ENCODE assay signal across 36 cellular contexts in genomic region chr13:57935965-57936364, GRCh38.
DNase-seq lines count a peak whose midpoint lies in the region; ATAC-seq, FAIRE-seq and TF ChIP-seq lines count a peak whose summit lies in the region.
"Had no signal": no experiment of that assay in that cellular context is flagged by ENCODE, and none has a peak within 500 bp of the region (broad histone marks: within the 10 kb centered on the region; RNA-seq: fewer than 3 reads in every experiment).

No MANE protein-coding gene starts in this region.

- H3K9me3 ChIP-seq in HepG2 (ENCODE audit: low read length) (peaks cover 87% of the 10 kb centered on the region), right lobe of liver (no peaks in the 10 kb centered on the region), A549 (no peaks in the 10 kb centered on the region), IMR-90 (ENCODE audit: control insufficient read depth, insufficient read depth, low read length) (no peaks in the 10 kb centered on the region), K562 (replicated peaks; ENCODE audit: control insufficient read depth, insufficient read depth, low read depth, low read length) (no peaks in the 10 kb centered on the region)
- H3K9me3 ChIP-seq: BE2C; BLaER1; BLaER1 treated with 17β-estradiol and CSF1 and Interleukin-3, amounts not matched to agents 10 nM and 100 nM; Caco-2 had no signal

- H3K79me2 ChIP-seq in HepG2 (ENCODE audit: insufficient read depth, low read length) (no peaks in the 10 kb centered on the region), K562 (ENCODE audit: control insufficient read depth, insufficient read depth, low read length) (no peaks in the 10 kb centered on the region)

- no peak overlapping the region for H3K4ac ChIP-seq in IMR-90 (ENCODE audit: low read depth, low read length)

- H3K23ac ChIP-seq in IMR-90 (ENCODE audit: low read depth, low read length) = no peak overlapping the region

- H4K8ac ChIP-seq in IMR-90 (ENCODE audit: low read depth in 2 of 2, low read length in 2 of 2) = no peak overlapping the region

- H2BK15ac ChIP-seq in IMR-90 (ENCODE audit: low read depth, low read length) = no peak overlapping the region

- H3K9ac ChIP-seq in HepG2 (ENCODE audit: insufficient read depth, low read depth, low read length) (no peak overlapping the region), IMR-90 (ENCODE audit: low read depth, low read length) (no peak overlapping the region), K562 (ENCODE audit: insufficient read depth in 1 of 2, low read depth in 2 of 2, low read length in 2 of 2) (no peak overlapping the region)
- H3K9ac ChIP-seq: BLaER1; BLaER1 treated with 17β-estradiol and CSF1 and Interleukin-3, amounts not matched to agents 10 nM and 100 nM had no signal

- H2BK5ac ChIP-seq in IMR-90 (ENCODE audit: low read depth, low read length, poor library complexity, severe bottlenecking) = no peak overlapping the region

- no peaks in the 10 kb centered on the region for H4K20me1 ChIP-seq in HepG2 (ENCODE audit: insufficient read depth, low read length)
- H4K20me1 ChIP-seq in IMR-90 (ENCODE audit: insufficient read depth, low read length) = no peaks in the 10 kb centered on the region
- H4K20me1 ChIP-seq in K562 (replicated peaks; ENCODE audit: control insufficient read depth, insufficient read depth, low read length) = no peaks in the 10 kb centered on the region
- H4K20me1 ChIP-seq: BLaER1; BLaER1 treated with 17β-estradiol and CSF1 and Interleukin-3, amounts not matched to agents 10 nM and 100 nM had no signal

- dilution Hi-C loops in IMR-90 (cut with HindIII; ENCODE audit: low sequenced_read_pairs, unreplicated experiment) = no loop called here

- no peak overlapping the region for H3K18ac ChIP-seq in IMR-90 (ENCODE audit: low read depth, low read length)

- H3K4me1 ChIP-seq in HepG2 (ENCODE audit: insufficient read depth, low read length) (no peaks in the 10 kb centered on the region), right lobe of liver (no peaks in the 10 kb centered on the region), A549 (no peaks in the 10 kb centered on the region), IMR-90 (ENCODE audit: control insufficient read depth, insufficient read depth, low read length) (no peaks in the 10 kb centered on the region), K562 (replicated peaks in 1 of 2; ENCODE audit: control insufficient read depth in 2 of 2, insufficient read depth in 2 of 2, low read length in 2 of 2) (no peaks in the 10 kb centered on the region)
- H3K4me1 ChIP-seq: BE2C; BLaER1; BLaER1 treated with 17β-estradiol and CSF1 and Interleukin-3, amounts not matched to agents 10 nM and 100 nM had no signal

- H3K4me2 ChIP-seq in HepG2 (ENCODE audit: low read depth, low read length) (no peak overlapping the region), A549 (no peak overlapping the region), IMR-90 (ENCODE audit: low read depth, low read length) (no peak overlapping the region), K562 (ENCODE audit: insufficient read depth, low read length) (no peak overlapping the region)
- H3K4me2 ChIP-seq: BLaER1; BLaER1 treated with 17β-estradiol and CSF1 and Interleukin-3, amounts not matched to agents 10 nM and 100 nM had no signal

- no peak overlapping the region for H2AFZ ChIP-seq in HepG2 (ENCODE audit: low read length)
- H2AFZ ChIP-seq in IMR-90 (replicated peaks; ENCODE audit: low read length, poor library complexity) = no peak overlapping the region
- H2AFZ ChIP-seq in K562 (ENCODE audit: low read depth, low read length) = no peak overlapping the region

- H3K9me1 ChIP-seq in IMR-90 (ENCODE audit: insufficient read depth, low read length) (no peaks in the 10 kb centered on the region), K562 (ENCODE audit: control insufficient read depth, insufficient read depth, low read length) (no peaks in the 10 kb centered on the region)

- TF ChIP-seq CTCF in HepG2 (CRISPR knock-in tag; IDR thresholded peaks at IDR 0.05) (no peak), right lobe of liver (IDR thresholded peaks at IDR 0.05) (no peak), A549 (IDR thresholded peaks at IDR 0.05) (no peak), IMR-90 (conservative IDR thresholded peaks at IDR 0.05; ENCODE audit: low read depth, low read length) (no peak), K562 (IDR thresholded peaks at IDR 0.05 in 2 of 3, conservative IDR thresholded peaks at IDR 0.05 in 1 of 3; ENCODE audit: insufficient read depth in 2 of 3, low read depth in 1 of 3, low read length in 3 of 3) (no peak), osteocyte (IDR thresholded peaks at IDR 0.05) (no peak)

- intact Hi-C loops in HepG2 (cut with micrococcal nuclease; ENCODE audit: unreplicated experiment) (no loop called here), right lobe of liver (cut with DNase I) (no loop called here), IMR-90 (cut with micrococcal nuclease) (no loop called here), K562 (cut with micrococcal nuclease) (no loop called here)
- intact Hi-C loops in activated T-helper 1 cell treated with anti-CD3 and anti-CD28 coated beads, Interleukin-12 subunit alpha, Interleukin-12 subunit beta, Interleukin-2, Interleukin-4 antibody, amounts not matched to agents 30 ng/mL and 10 ng/mL and 1 ng/mL, durations not matched to agents 14 hours and 24 hours and 36 hours (cut with micrococcal nuclease) = no loop called here

- FAIRE-seq in HepG2 (lab: Jason Lieb, UNC) (no peak), A549 (lab: Jason Lieb, UNC) (no peak), K562 (lab: Jason Lieb, UNC) (no peak)
- FAIRE-seq: A204.1, D721Med had no signal

- no peak overlapping the region for H3K27ac Mint-ChIP-seq in activated T-helper 1 cell treated with anti-CD3 and anti-CD28 coated beads, Interleukin-12 subunit alpha, Interleukin-12 subunit beta, Interleukin-2, Interleukin-4 antibody, amounts not matched to agents 30 ng/mL and 10 ng/mL and 1 ng/mL, durations not matched to agents 14 hours and 24 hours and 36 hours
- H3K27ac Mint-ChIP-seq in osteocyte (ENCODE audit: unreplicated experiment) = no peak overlapping the region
- H3K27ac Mint-ChIP-seq: B cell; CD14-positive monocyte; CD4-positive, alpha-beta memory T cell; CD4-positive, alpha-beta T cell; CD4-positive, CD25-positive, alpha-beta regulatory T cell; CD8-positive, alpha-beta memory T cell; CD8-positive, alpha-beta T cell had no signal

- H4K91ac ChIP-seq in IMR-90 (ENCODE audit: insufficient read depth, low read depth, low read length) = no peak overlapping the region

- H3K14ac ChIP-seq in IMR-90 (replicated peaks; ENCODE audit: low read depth, low read length) = no peak overlapping the region

- TF ChIP-seq RAD21 in HepG2 (CRISPR knock-in tag; IDR thresholded peaks at IDR 0.05) (no peak), A549 (conservative IDR thresholded peaks at IDR 0.05 in 1 of 2, IDR thresholded peaks at IDR 0.05 in 1 of 2) (no peak), IMR-90 (IDR thresholded peaks at IDR 0.05; ENCODE audit: low read length) (no peak), K562 (CRISPR knock-in tag; conservative IDR thresholded peaks at IDR 0.05 in 1 of 2, IDR thresholded peaks at IDR 0.05 in 1 of 2) (no peak)

- H3K4me3 ChIP-seq in HepG2 (replicated peaks in 1 of 3; ENCODE audit: insufficient read depth in 1 of 3, low read depth in 2 of 3, low read length in 3 of 3) (no peak overlapping the region), right lobe of liver (no peak overlapping the region), A549 (no peak overlapping the region), IMR-90 (ENCODE audit: insufficient read depth, low read depth, low read length) (no peak overlapping the region), K562 (no peak overlapping the region)
- H3K4me3 ChIP-seq: BLaER1; BLaER1 treated with 17β-estradiol and CSF1 and Interleukin-3, amounts not matched to agents 10 nM and 100 nM had no signal

- 9% methylated on average over 3 of the region's 3 CpGs for WGBS in HepG2 (ENCODE audit: low lambda C conversion rate)
- WGBS in right lobe of liver (ENCODE audit: insufficient coverage, low coverage, low lambda C conversion rate, missing lambda C conversion rate) = 40% methylated on average over 3 of the region's 3 CpGs
- WGBS in A549 (ENCODE audit: missing lambda C conversion rate) = 4% methylated on average over 3 of the region's 3 CpGs
- no CpG with 5 or more reads among the region's 3 CpGs for WGBS in IMR-90 (ENCODE audit: extremely low coverage in 2 of 2, insufficient read length in 1 of 2), 2 experiments
- 3% methylated on average over 3 of the region's 3 CpGs for WGBS in K562 (ENCODE audit: insufficient coverage, low coverage, missing lambda C conversion rate)

- H3K4me3 Mint-ChIP-seq in activated T-helper 1 cell treated with anti-CD3 and anti-CD28 coated beads, Interleukin-12 subunit alpha, Interleukin-12 subunit beta, Interleukin-2, Interleukin-4 antibody, amounts not matched to agents 30 ng/mL and 10 ng/mL and 1 ng/mL, durations not matched to agents 14 hours and 24 hours and 36 hours = no peak overlapping the region
- H3K4me3 Mint-ChIP-seq in osteocyte (ENCODE audit: unreplicated experiment) = no peak overlapping the region
- H3K4me3 Mint-ChIP-seq: B cell; CD14-positive monocyte; CD4-positive, alpha-beta memory T cell; CD4-positive, alpha-beta T cell; CD4-positive, CD25-positive, alpha-beta regulatory T cell; CD8-positive, alpha-beta memory T cell; CD8-positive, alpha-beta T cell had no signal

- H3K27ac ChIP-seq in HepG2 (ENCODE audit: extremely low read length, insufficient read depth, low read length) (no peak overlapping the region), right lobe of liver (no peak overlapping the region), A549 (no peak overlapping the region), IMR-90 (ENCODE audit: insufficient read depth, low read length) (no peak overlapping the region), K562 (ENCODE audit: extremely low read depth, low read depth, low read length) (no peak overlapping the region)
- H3K27ac ChIP-seq: 22Rv1; BLaER1; BLaER1 treated with 17β-estradiol and CSF1 and Interleukin-3, amounts not matched to agents 10 nM and 100 nM; C4-2B had no signal

- BruUV-seq in HepG2 (replicated peaks; lab: Mats Ljungman, UMichigan) = no TSS peak
- no TSS peak for BruUV-seq in IMR-90 (replicated peaks; lab: Mats Ljungman, UMichigan)
- no TSS peak for BruUV-seq in K562 (replicated peaks; lab: Mats Ljungman, UMichigan)

- H3K27me3 ChIP-seq in HepG2 (ENCODE audit: control insufficient read depth in 1 of 2, insufficient read depth in 2 of 2, low read length in 2 of 2) (no peaks in the 10 kb centered on the region), right lobe of liver (no peaks in the 10 kb centered on the region), IMR-90 (ENCODE audit: control insufficient read depth, insufficient read depth, low read length) (no peaks in the 10 kb centered on the region), K562 (ENCODE audit: control insufficient read depth in 2 of 2, insufficient read depth in 2 of 2, low read length in 2 of 2) (no peaks in the 10 kb centered on the region)
- H3K27me3 ChIP-seq: BE2C; BLaER1; BLaER1 treated with 17β-estradiol and CSF1 and Interleukin-3, amounts not matched to agents 10 nM and 100 nM had no signal

- H3K9me3 Mint-ChIP-seq in activated T-helper 1 cell treated with anti-CD3 and anti-CD28 coated beads, Interleukin-12 subunit alpha, Interleukin-12 subunit beta, Interleukin-2, Interleukin-4 antibody, amounts not matched to agents 30 ng/mL and 10 ng/mL and 1 ng/mL, durations not matched to agents 14 hours and 24 hours and 36 hours = peaks cover 7% of the 10 kb centered on the region
- H3K9me3 Mint-ChIP-seq in osteocyte (ENCODE audit: unreplicated experiment) = no peaks in the 10 kb centered on the region

- no peak overlapping the region for H2BK120ac ChIP-seq in IMR-90 (ENCODE audit: low read depth, low read length)

- no peak overlapping the region for H2AK9ac ChIP-seq in IMR-90 (replicated peaks; ENCODE audit: low read depth, low read length, poor library complexity)

- H3K27me3 Mint-ChIP-seq in activated T-helper 1 cell treated with anti-CD3 and anti-CD28 coated beads, Interleukin-12 subunit alpha, Interleukin-12 subunit beta, Interleukin-2, Interleukin-4 antibody, amounts not matched to agents 30 ng/mL and 10 ng/mL and 1 ng/mL, durations not matched to agents 14 hours and 24 hours and 36 hours (ENCODE audit: insufficient read depth) = no peaks in the 10 kb centered on the region
- H3K27me3 Mint-ChIP-seq in osteocyte (ENCODE audit: unreplicated experiment) = peaks cover 2% of the 10 kb centered on the region
- H3K27me3 Mint-ChIP-seq: B cell; CD4-positive, alpha-beta memory T cell; CD4-positive, alpha-beta T cell; CD4-positive, CD25-positive, alpha-beta regulatory T cell; CD8-positive, alpha-beta memory T cell had no signal

- H2BK20ac ChIP-seq in IMR-90 (ENCODE audit: low read depth, low read length) = no peak overlapping the region

- H4K5ac ChIP-seq in IMR-90 (ENCODE audit: low read depth, low read length) = no peak overlapping the region

- in situ Hi-C loops in HepG2 (cut with HindIII; ENCODE audit: extremely low pct_ligation_motif_present, low pct_unique_long_range_greater_than_20kb) = no loop called here
- in situ Hi-C loops in IMR-90 (cut with MboI; ENCODE audit: low sequenced_read_pairs) = no loop called here
- in situ Hi-C loops in K562 (cut with MboI) = no loop called here
- in situ Hi-C loops in KBM-7 (cut with MboI; ENCODE audit: low pct_unique_long_range_greater_than_20kb, low sequenced_read_pairs) = no loop called here

- ATAC-seq in HepG2 = no peak
- no peak for ATAC-seq in right lobe of liver
- ATAC-seq in A549 = no peak
- ATAC-seq in IMR-90 (ENCODE audit: low read depth) = no peak
- no peak for ATAC-seq in K562
- ATAC-seq: CD8-positive, alpha-beta T cell had no signal

- H3K56ac ChIP-seq in IMR-90 (ENCODE audit: extremely low read depth, insufficient read depth, low read length) = no peak overlapping the region

- DNase-seq in HepG2 (ENCODE audit: low spot score) = no peak
- DNase-seq in right lobe of liver = no peak
- DNase-seq in A549 (ENCODE audit: low read depth in 1 of 2, low spot score in 1 of 2) = no peak
- DNase-seq in IMR-90 = no peak
- no peak for DNase-seq in K562 (ENCODE audit: extremely low read depth in 1 of 4, low spot score in 3 of 4)
- DNase-seq in KBM-7 = no peak
- no peak for DNase-seq in activated T-helper 1 cell treated with anti-CD3 and anti-CD28 coated beads, Interleukin-12 subunit alpha, Interleukin-12 subunit beta, Interleukin-2, Interleukin-4 antibody, amounts not matched to agents 30 ng/mL and 10 ng/mL and 1 ng/mL, durations not matched to agents 14 hours and 24 hours and 36 hours (ENCODE audit: low spot score)
- DNase-seq in osteocyte (ENCODE audit: extremely low spot score, unreplicated experiment) = no peak
- DNase-seq: 8988T; ACHN; AML-193; BE2C; C1 segment of cervical spinal cord; Caco-2; Calu3; CD4-positive, alpha-beta memory T cell; CD4-positive, alpha-beta T cell; CD4-positive, CD25-positive, alpha-beta regulatory T cell; CD8-positive, alpha-beta memory T cell; CD8-positive, alpha-beta T cell; COR-L47; DMS 273 treated with DMSO at 0.1 percent for 48 hours; DMS153; DMS53; DMS79; DMS79 treated with DMSO at 0.1 percent for 48 hours; DND-41; EL had no signal

- H3K36me3 Mint-ChIP-seq in activated T-helper 1 cell treated with anti-CD3 and anti-CD28 coated beads, Interleukin-12 subunit alpha, Interleukin-12 subunit beta, Interleukin-2, Interleukin-4 antibody, amounts not matched to agents 30 ng/mL and 10 ng/mL and 1 ng/mL, durations not matched to agents 14 hours and 24 hours and 36 hours (ENCODE audit: low read depth) = no peaks in the 10 kb centered on the region
- no peaks in the 10 kb centered on the region for H3K36me3 Mint-ChIP-seq in osteocyte (ENCODE audit: unreplicated experiment)
- H3K36me3 Mint-ChIP-seq: CD14-positive monocyte; CD4-positive, alpha-beta memory T cell; CD4-positive, CD25-positive, alpha-beta regulatory T cell; CD8-positive, alpha-beta memory T cell; CD8-positive, alpha-beta T cell had no signal

- TF ChIP-seq EP300 in HepG2 (IDR thresholded peaks at IDR 0.05; ENCODE audit: low read depth in 2 of 2, low read length in 2 of 2) (no peak), HepG2 (CRISPR knock-in tag; IDR thresholded peaks at IDR 0.05; ENCODE audit: borderline replicate concordance) (no peak), A549 (IDR thresholded peaks at IDR 0.05) (no peak), K562 (IDR thresholded peaks at IDR 0.05; ENCODE audit: low read length) (no peak)

- H3K36me3 ChIP-seq in HepG2 (replicated peaks in 1 of 2; ENCODE audit: control insufficient read depth in 1 of 2, insufficient read depth in 2 of 2, low read length in 2 of 2) (no peaks in the 10 kb centered on the region), right lobe of liver (no peaks in the 10 kb centered on the region), IMR-90 (ENCODE audit: control insufficient read depth, insufficient read depth, low read length) (no peaks in the 10 kb centered on the region), K562 (ENCODE audit: control insufficient read depth, insufficient read depth, low read length) (no peaks in the 10 kb centered on the region)
- H3K36me3 ChIP-seq: BE2C; BLaER1; BLaER1 treated with 17β-estradiol and CSF1 and Interleukin-3, amounts not matched to agents 10 nM and 100 nM had no signal

- H3K4me1 Mint-ChIP-seq in activated T-helper 1 cell treated with anti-CD3 and anti-CD28 coated beads, Interleukin-12 subunit alpha, Interleukin-12 subunit beta, Interleukin-2, Interleukin-4 antibody, amounts not matched to agents 30 ng/mL and 10 ng/mL and 1 ng/mL, durations not matched to agents 14 hours and 24 hours and 36 hours (ENCODE audit: low read depth) = no peaks in the 10 kb centered on the region
- no peaks in the 10 kb centered on the region for H3K4me1 Mint-ChIP-seq in osteocyte (ENCODE audit: unreplicated experiment)
- H3K4me1 Mint-ChIP-seq: B cell; CD14-positive monocyte; CD4-positive, alpha-beta memory T cell; CD8-positive, alpha-beta memory T cell had no signal

- CTCF ChIA-PET in HepG2 (lab: Yijun Ruan, JAX; ENCODE audit: low intra/inter-chr PET ratio, low total read pairs) = no interaction called here
- CTCF ChIA-PET in A549 (lab: Yijun Ruan, JAX) = no interaction called here
- CTCF ChIA-PET in IMR-90 (lab: Yijun Ruan, JAX) = no interaction called here
- CTCF ChIA-PET in K562 (lab: Yijun Ruan, JAX; ENCODE audit: low intra/inter-chr PET ratio) = no interaction called here

- no peak overlapping the region for H2AK5ac ChIP-seq in IMR-90 (ENCODE audit: low read depth, low read length)

- POLR2A ChIA-PET in HepG2 (lab: Yijun Ruan, JAX) = no interaction called here
- POLR2A ChIA-PET in A549 (lab: Yijun Ruan, JAX) = no interaction called here
- POLR2A ChIA-PET in IMR-90 (lab: Charles Lee; ENCODE audit: unreplicated experiment) = no interaction called here
- POLR2A ChIA-PET in K562 (lab: Yijun Ruan, JAX) = no interaction called here

- TF ChIP-seq POLR2A in HepG2 (IDR thresholded peaks at IDR 0.05; ENCODE audit: insufficient read depth in 1 of 2, low read depth in 2 of 2, low read length in 2 of 2) = no peak
- no peak for TF ChIP-seq POLR2A in right lobe of liver (IDR thresholded peaks at IDR 0.05)
- no peak for TF ChIP-seq POLR2A in A549 (IDR thresholded peaks at IDR 0.05; ENCODE audit: low read length)
- no peak for TF ChIP-seq POLR2A in IMR-90 (IDR thresholded peaks at IDR 0.05; ENCODE audit: low read depth, low read length)
- TF ChIP-seq POLR2A in K562 (conservative IDR thresholded peaks at IDR 0.05) = no peak

- no peaks in the 10 kb centered on the region for H3K79me1 ChIP-seq in IMR-90 (ENCODE audit: low read depth in 1 of 2, low read length in 2 of 2)

Comparison
In these comparisons a context has a peak if more than half of its experiments do, and no peak if none do; other contexts are left out.
1. Of the 241 proteins assayed by ChIP-seq in both HepG2 and K562: peak only in HepG2: MAFF and MAFK; only in K562: MAFG; in both: none; in neither: 238.